8 cellular contexts compared by ENCODE assay signal in the genomic region with DNA sequence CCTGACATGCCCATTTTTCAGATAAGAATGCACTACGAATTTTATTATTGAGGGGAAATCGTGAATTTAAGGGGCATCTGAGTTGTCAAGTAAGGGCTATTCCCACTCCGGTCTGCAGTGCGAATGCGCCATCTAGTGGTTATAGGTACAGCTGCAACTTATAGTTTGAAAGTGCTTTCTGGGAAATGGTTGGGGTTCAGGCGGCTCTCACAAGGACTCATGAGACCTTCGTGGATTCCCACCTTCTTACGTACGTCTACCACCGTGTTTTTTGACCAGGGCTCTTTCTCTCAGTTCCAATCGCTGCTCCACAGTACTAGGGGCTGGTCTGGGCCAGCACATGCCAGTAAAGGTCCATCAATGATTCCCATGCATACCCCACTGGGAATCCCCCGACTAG. TPM values are rescaled to one million over a fixed set of nuclear protein-coding genes. Genes with fewer than 3 reads are reported as not detected.
DNase-seq lines count a peak whose midpoint lies in the region; ATAC-seq and TF ChIP-seq lines count a peak whose summit lies in the region.

No MANE protein-coding gene starts in this region.

- no peaks in the 10 kb centered on the region for H3K79me2 ChIP-seq in osteoblast (ENCODE audit: insufficient read depth, low read length)

- H2AFZ ChIP-seq in osteoblast (ENCODE audit: low read length), result no peak overlapping the region

- H3K9me3 ChIP-seq in CD4-positive, CD25-positive, alpha-beta regulatory T cell (ENCODE audit: control insufficient read depth in 2 of 2, low read length in 2 of 2), result no peaks in the 10 kb centered on the region
- no peaks in the 10 kb centered on the region for H3K9me3 ChIP-seq in osteoblast (ENCODE audit: low read depth, low read length)

- H3K36me3 Mint-ChIP-seq in CD4-positive, CD25-positive, alpha-beta regulatory T cell, result peaks cover 42% of the 10 kb centered on the region

- peak; percentile 43 to 82 (median 75) for DNase-seq in CD4-positive, CD25-positive, alpha-beta regulatory T cell
- DNase-seq in NCI-H748 treated with DMSO at 0.1 percent for 48 hours (lab: John Stamatoyannopoulos, UW), result peak; percentile 63
- DNase-seq in activated T-cell treated with anti-CD3 and anti-CD28 coated beads for 4 hours, result peak; percentile 19
- peak; percentile 66 for DNase-seq in fibroblast of mammary gland (ENCODE audit: low read depth)
- peak; percentile 84 for DNase-seq in osteoblast (ENCODE audit: insufficient read length, low spot score, missing footprints)

- peak; percentile 90 for TF ChIP-seq CTCF in fibroblast of mammary gland (conservative IDR thresholded peaks at IDR 0.05; ENCODE audit: control insufficient read depth, insufficient read depth, low read depth, low read length)
- TF ChIP-seq CTCF in osteoblast (IDR thresholded peaks at IDR 0.05; ENCODE audit: extremely low read depth, low read depth, low read length), result peak; percentile 88

- H3K27me3 ChIP-seq in CD4-positive, CD25-positive, alpha-beta regulatory T cell (ENCODE audit: control insufficient read depth, insufficient read depth, low read length), result no peaks in the 10 kb centered on the region
- H3K27me3 ChIP-seq in osteoblast (ENCODE audit: insufficient read depth, low read length), result no peaks in the 10 kb centered on the region

- peaks cover 29% of the 10 kb centered on the region for H3K4me1 ChIP-seq in CD4-positive, CD25-positive, alpha-beta regulatory T cell (ENCODE audit: control insufficient read depth, insufficient read depth, low read length, poor library complexity, severe bottlenecking)
- H3K4me1 ChIP-seq in osteoblast (ENCODE audit: insufficient read depth, low read length), result no peaks in the 10 kb centered on the region

- ATAC-seq in CD4-positive, CD25-positive, alpha-beta regulatory T cell (ENCODE audit: low read depth in 2 of 2), result peak; percentile 66
- ATAC-seq in GM18868 (IDR thresholded peaks at IDR 0.05; ENCODE audit: unreplicated experiment) (peak; percentile 60), HG03354 (IDR thresholded peaks at IDR 0.05; ENCODE audit: poor library complexity, severe bottlenecking, unreplicated experiment) (peak; percentile 62), GM21526 (IDR thresholded peaks at IDR 0.05; ENCODE audit: low FRiP score, unreplicated experiment) (no peak)

- H3K27ac ChIP-seq in CD4-positive, CD25-positive, alpha-beta regulatory T cell (ENCODE audit: insufficient read depth, low read length, poor library complexity, severe bottlenecking), result peak overlapping the region; percentile 57
- no peak overlapping the region for H3K27ac ChIP-seq in osteoblast (ENCODE audit: low read depth, low read length)

- H3K9me3 Mint-ChIP-seq in CD4-positive, CD25-positive, alpha-beta regulatory T cell, result no peaks in the 10 kb centered on the region

- peaks cover 14 to 54% (median 28%) of the 10 kb centered on the region in 4 donors for H3K4me1 Mint-ChIP-seq in CD4-positive, CD25-positive, alpha-beta regulatory T cell

- H3K27ac Mint-ChIP-seq in CD4-positive, CD25-positive, alpha-beta regulatory T cell, result peak overlapping the region; percentile 84 to 91 (median 86)

- no peak overlapping the region for H3K4me2 ChIP-seq in osteoblast (ENCODE audit: insufficient read depth, low read length)

- H3K27me3 Mint-ChIP-seq in CD4-positive, CD25-positive, alpha-beta regulatory T cell, result no peaks in the 10 kb centered on the region

- no peak overlapping the region for H3K4me3 ChIP-seq in CD4-positive, CD25-positive, alpha-beta regulatory T cell (ENCODE audit: low read depth, low read length)
- no peak overlapping the region for H3K4me3 ChIP-seq in fibroblast of mammary gland (ENCODE audit: control insufficient read depth, low read depth, low read length)
- H3K4me3 ChIP-seq in osteoblast (ENCODE audit: insufficient read depth, low read length), result no peak overlapping the region

- no peak overlapping the region for H3K4me3 Mint-ChIP-seq in CD4-positive, CD25-positive, alpha-beta regulatory T cell

- peaks cover 58% of the 10 kb centered on the region for H3K36me3 ChIP-seq in CD4-positive, CD25-positive, alpha-beta regulatory T cell (ENCODE audit: control insufficient read depth, insufficient read depth, low read length)
- H3K36me3 ChIP-seq in osteoblast (ENCODE audit: insufficient read depth, low read length), result peaks cover 6% of the 10 kb centered on the region

- H4K20me1 ChIP-seq in osteoblast (ENCODE audit: insufficient read depth, low read length), result no peaks in the 10 kb centered on the region

RNA-seq across cellular contexts. Expression of a gene that starts 12.3 kb away (rescaled TPM):
- 109 TPM for total RNA-seq in CD4-positive, CD25-positive, alpha-beta regulatory T cell
- 100 to 1,000 TPM in 2 of 4 donors, 10 to 100 TPM in 2; 80.0 to 123 (median 91.7) TPM for polyA plus RNA-seq in CD4-positive, CD25-positive, alpha-beta regulatory T cell
- 24.5 and 26.4 TPM in 2 replicates for total RNA-seq in osteoblast

Comparison
In these comparisons a context has a peak if more than half of its experiments do, and no peak if none do; other contexts are left out.
1. DNase-seq: peak in every context shown above with its lines; median percentile 84 in osteoblast; 75 in CD4-positive, CD25-positive, alpha-beta regulatory T cell; 66 in fibroblast of mammary gland; 63 in NCI-H748 treated with DMSO at 0.1 percent for 48 hours; 19 in activated T-cell treated with anti-CD3 and anti-CD28 coated beads for 4 hours.